ENCODE assay signal across 8 cellular contexts in genomic region chr1:109984190-109984455, GRCh38.
A peak's percentile ranks its signal among the peaks of the same experiment; 100 is the strongest.
DNase-seq lines count a peak whose midpoint lies in the region; ATAC-seq and TF ChIP-seq lines count a peak whose summit lies in the region.

No MANE protein-coding gene starts in this region.

- CTCF ChIA-PET in RWPE1 (lab: Yijun Ruan, JAX), result interaction anchor here (0.5 to 10.3 kb wide), 28 partner anchors 8 to 1629 kb away, joined by 3 to 239 read pairs (median 4); partner anchors contain the start of gene GSTM5

- H3K9me3 Mint-ChIP-seq in nephron progenitor cell, result peaks cover 10% of the 10 kb centered on the region

- H3K27ac ChIP-seq in RWPE1, result peak overlapping the region; percentile 85

- peak overlapping the region; percentile 88 for H3K4me3 ChIP-seq in skeletal muscle cell (ENCODE audit: low read depth, low read length)

- H3K4me1 Mint-ChIP-seq in nephron progenitor cell, result peaks cover 67% of the 10 kb centered on the region

- H3K4me3 Mint-ChIP-seq in nephron progenitor cell, result no peak overlapping the region

- POLR2A ChIA-PET in RWPE1 (lab: Yijun Ruan, JAX; ENCODE audit: low non-redundant PET), result interaction anchor here (0.6 to 0.7 kb wide), 3 partner anchors 14 to 476 kb away, joined by 3 read pairs; no protein-coding TSS in a partner anchor

- no peak overlapping the region for H3K27ac Mint-ChIP-seq in nephron progenitor cell

- DNase-seq in RWPE1 (ENCODE audit: low spot score) (no peak), fibroblast of peridontal ligament (ENCODE audit: extremely low read depth) (peak; percentile 75), skeletal muscle cell (ENCODE audit: low read depth) (peak; percentile 72), GM10266 (ENCODE audit: extremely low spot score) (no peak), nephron progenitor cell (no peak), COLO668 (lab: John Stamatoyannopoulos, UW; ENCODE audit: unreplicated experiment) (no peak), NCI-H510A treated with DMSO at 0.1 percent for 48 hours (lab: John Stamatoyannopoulos, UW) (no peak)

- peak; percentile 6 for ATAC-seq in GM21723 (IDR thresholded peaks at IDR 0.05; ENCODE audit: unreplicated experiment)

- TF ChIP-seq CTCF in RWPE1 (conservative IDR thresholded peaks at IDR 0.05; ENCODE audit: low read depth), result no peak
- TF ChIP-seq CTCF in GM10266 (IDR thresholded peaks at IDR 0.05; ENCODE audit: control insufficient read depth, insufficient read depth, low read depth, missing control alignments), result no peak
- TF ChIP-seq CTCF in nephron progenitor cell (IDR thresholded peaks at IDR 0.05), result no peak

- H3K27me3 Mint-ChIP-seq in nephron progenitor cell (ENCODE audit: low read depth, poor library complexity), result peaks cover 9% of the 10 kb centered on the region

- peaks cover 24% of the 10 kb centered on the region for H3K36me3 Mint-ChIP-seq in nephron progenitor cell (ENCODE audit: low read depth)

Comparison
In these comparisons a context has a peak if more than half of its experiments do, and no peak if none do; other contexts are left out.
1. DNase-seq: peak in fibroblast of peridontal ligament (single experiment) and skeletal muscle cell (single experiment); none in RWPE1 (single experiment), GM10266 (single experiment), nephron progenitor cell (single experiment), COLO668 (single experiment) and NCI-H510A treated with DMSO at 0.1 percent for 48 hours (single experiment).